13 cellular contexts compared by ENCODE assay signal in genomic region chr18:48546411-48546810, GRCh38. TPM values are rescaled to one million over a fixed set of nuclear protein-coding genes. Genes with fewer than 3 reads are reported as not detected.
DNase-seq lines count a peak whose midpoint lies in the region; ATAC-seq and TF ChIP-seq lines count a peak whose summit lies in the region.
"Had no signal": no experiment of that assay in that cellular context is flagged by ENCODE, and none has a peak within 500 bp of the region (broad histone marks: within the 10 kb centered on the region; RNA-seq: fewer than 3 reads in every experiment).

No MANE protein-coding gene starts in this region.

- peaks cover 69% of the 10 kb centered on the region for H3K4me1 Mint-ChIP-seq in type B pancreatic cell (ENCODE audit: unreplicated experiment)
- H3K4me1 Mint-ChIP-seq: activated naive CD4-positive, alpha-beta T cell treated with anti-CD3 and anti-CD28 coated beads, Interleukin-2, amount 50 U/mL, for 24 hours had no signal

- H3K9me3 Mint-ChIP-seq in type B pancreatic cell, result no peaks in the 10 kb centered on the region
- H3K9me3 Mint-ChIP-seq: activated CD4-positive, alpha-beta T cell treated with anti-CD3 and anti-CD28 coated beads, Interleukin-2, amount 10 ng/mL, durations not matched to agents 24 days and 14 days; activated naive CD4-positive, alpha-beta T cell treated with anti-CD3 and anti-CD28 coated beads, Interleukin-2, amount 50 U/mL, for 24 hours had no signal

- H3K27ac ChIP-seq in heart right ventricle, result peak overlapping the region in 7 of 10 donors; percentile 11 to 79 (median 54)
- H3K27ac ChIP-seq: left lung had no signal

- H3K27ac Mint-ChIP-seq in type B pancreatic cell, result peak overlapping the region; percentile 88
- H3K27ac Mint-ChIP-seq: activated CD4-positive, alpha-beta T cell treated with anti-CD3 and anti-CD28 coated beads, Interleukin-2, amount 10 ng/mL, durations not matched to agents 24 days and 14 days; activated naive CD4-positive, alpha-beta T cell treated with anti-CD3 and anti-CD28 coated beads, Interleukin-2, amount 50 U/mL, for 24 hours had no signal

- no peak for ATAC-seq in heart right ventricle
- ATAC-seq in left ventricle myocardium superior, result no peak

- no peaks in the 10 kb centered on the region for H3K27me3 ChIP-seq in heart right ventricle
- H3K27me3 ChIP-seq: left lung had no signal

- H3K36me3 Mint-ChIP-seq in type B pancreatic cell, result peaks cover 6% of the 10 kb centered on the region
- H3K36me3 Mint-ChIP-seq: activated naive CD4-positive, alpha-beta T cell treated with anti-CD3 and anti-CD28 coated beads, Interleukin-2, amount 50 U/mL, for 24 hours had no signal

- no peaks in the 10 kb centered on the region for H3K9me3 ChIP-seq in heart right ventricle
- H3K9me3 ChIP-seq: left lung, prostate gland had no signal

- no peak overlapping the region for H3K4me3 ChIP-seq in heart right ventricle
- H3K4me3 ChIP-seq: left lung, prostate gland had no signal

- DNase-seq in heart right ventricle (no peak), left ventricle myocardium superior (no peak), dermis blood vessel endothelial cell (peak; percentile 49), lung microvascular endothelial cell (ENCODE audit: low read depth in 2 of 2) (peak; percentile 43 to 53), type B pancreatic cell (ENCODE audit: extremely low spot score, unreplicated experiment) (no peak), SW 1271 (lab: John Stamatoyannopoulos, UW) (no peak), T-helper 2 cell (no peak)
- no peak for DNase-seq in stimulated activated CD4-positive, alpha-beta T cell treated with anti-CD3 and anti-CD28 coated beads, Interleukin-2, amount 100 ng/mL, for 24 hours
- DNase-seq: activated CD4-positive, alpha-beta T cell treated with anti-CD3 and anti-CD28 coated beads, Interleukin-2, amount 10 ng/mL, durations not matched to agents 24 days and 14 days; NCI-H446 treated with DMSO at 0.1 percent for 48 hours had no signal

- TF ChIP-seq CTCF in heart right ventricle (IDR thresholded peaks at IDR 0.05) (no peak), type B pancreatic cell (conservative IDR thresholded peaks at IDR 0.05) (no peak)

- peaks cover 0 to 5% (median 0%) of the 10 kb centered on the region in 9 donors for H3K36me3 ChIP-seq in heart right ventricle
- H3K36me3 ChIP-seq: left lung, prostate gland had no signal

- WGBS in heart right ventricle, 2 donors, result 69 to 74% methylated on average over 7 of the region's 7 CpGs

- H3K4me3 Mint-ChIP-seq in type B pancreatic cell, result no peak overlapping the region
- H3K4me3 Mint-ChIP-seq: activated CD4-positive, alpha-beta T cell treated with anti-CD3 and anti-CD28 coated beads, Interleukin-2, amount 10 ng/mL, durations not matched to agents 24 days and 14 days; activated naive CD4-positive, alpha-beta T cell treated with anti-CD3 and anti-CD28 coated beads, Interleukin-2, amount 50 U/mL, for 24 hours had no signal

- no peaks in the 10 kb centered on the region for H3K27me3 Mint-ChIP-seq in type B pancreatic cell

- peaks cover 16 to 93% (median 69%) of the 10 kb centered on the region in 9 donors for H3K4me1 ChIP-seq in heart right ventricle

- intact Hi-C loops in heart right ventricle (cut with DNase I), result loop anchor here in 3 of 10 donors (5.0 to 10.0 kb wide), 4 partner anchors 46 to 118 kb away; no protein-coding TSS in a partner anchor
- intact Hi-C loops in left ventricle myocardium superior (cut with micrococcal nuclease), result loop anchor here (10.0 kb wide), 2 partner anchors 58 to 62 kb away; no protein-coding TSS in a partner anchor

RNA-seq across cellular contexts. Expression of gene CTIF, which starts 7.6 kb away (rescaled TPM):
- total RNA-seq in heart right ventricle (10 to 100 TPM; 44.5 to 68.9 (median 58.9) TPM), left ventricle myocardium superior (59.9 TPM), dermis blood vessel endothelial cell (18.0 and 22.6 TPM in 2 replicates), lung microvascular endothelial cell (12.4 and 18.1 TPM in 2 replicates), type B pancreatic cell (ENCODE audit: low replicate concordance) (37.9 and 48.5 TPM in 2 replicates)
- 10 to 100 TPM; 49.7 to 74.1 TPM for polyA plus RNA-seq in heart right ventricle

Comparison
In these comparisons a context has a peak if more than half of its experiments do, and no peak if none do; other contexts are left out.
1. DNase-seq: peak in dermis blood vessel endothelial cell (single experiment) and lung microvascular endothelial cell (2 of 2); none in heart right ventricle (0 of 2), left ventricle myocardium superior (single experiment), type B pancreatic cell (single experiment), stimulated activated CD4-positive, alpha-beta T cell treated with anti-CD3 and anti-CD28 coated beads, Interleukin-2, amount 100 ng/mL, for 24 hours (0 of 2), SW 1271 (0 of 2) and T-helper 2 cell (0 of 5).